Comparison of ENCODE assay signal across 8 cellular contexts in the genomic region with DNA sequence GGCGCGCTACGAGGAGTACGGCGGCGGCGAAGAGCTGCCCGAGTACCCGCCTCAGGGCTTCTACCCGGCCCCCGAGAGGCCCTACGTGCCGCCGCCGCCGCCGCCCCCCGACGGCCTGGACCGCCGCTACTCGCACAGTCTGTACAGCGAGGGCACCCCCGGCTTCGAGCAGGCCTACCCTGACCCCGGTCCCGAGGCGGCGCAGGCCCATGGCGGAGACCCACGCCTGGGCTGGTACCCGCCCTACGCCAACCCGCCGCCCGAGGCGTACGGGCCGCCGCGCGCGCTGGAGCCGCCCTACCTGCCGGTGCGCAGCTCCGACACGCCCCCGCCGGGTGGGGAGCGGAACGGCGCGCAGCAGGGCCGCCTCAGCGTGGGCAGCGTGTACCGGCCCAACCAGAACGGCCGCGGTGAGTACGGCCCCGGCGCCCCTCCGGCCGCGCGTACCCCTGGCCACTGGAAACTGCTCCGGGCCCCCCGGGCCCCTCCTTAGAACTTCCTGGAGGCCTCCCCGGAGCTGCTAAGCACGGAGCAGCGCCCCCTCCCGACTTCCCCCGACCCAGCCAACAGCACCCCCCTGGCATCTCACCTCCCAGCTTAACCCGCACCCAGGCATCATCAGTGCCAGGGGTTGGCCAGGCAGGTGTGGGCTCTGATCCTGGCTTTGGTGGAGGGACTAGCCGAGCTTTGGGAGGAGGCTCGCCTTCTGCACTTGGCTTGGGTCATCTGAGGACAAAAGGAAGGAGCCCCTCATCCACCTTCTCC. TPM values are rescaled to one million over a fixed set of nuclear protein-coding genes. Genes with fewer than 3 reads are reported as not detected.
A peak's percentile ranks its signal among the peaks of the same experiment; 100 is the strongest.
DNase-seq lines count a peak whose midpoint lies in the region; ATAC-seq, FAIRE-seq and TF ChIP-seq lines count a peak whose summit lies in the region.

No MANE protein-coding gene starts in this region.

- no peaks in the 10 kb centered on the region for H3K9me3 Mint-ChIP-seq in CD8-positive, alpha-beta T cell

- H3K4me3 Mint-ChIP-seq in CD8-positive, alpha-beta T cell = peak overlapping the region; percentile 79

- TF ChIP-seq CTCF in CD8-positive, alpha-beta T cell (IDR thresholded peaks at IDR 0.05) = peak; percentile 83
- TF ChIP-seq CTCF in astrocyte of the cerebellum (IDR thresholded peaks at IDR 0.05; ENCODE audit: low read depth, low read length, missing control alignments) = peak; percentile 50

- POLR2A ChIA-PET in CD8-positive, alpha-beta T cell (lab: Charles Lee) = interaction anchor here (0.5 to 1.6 kb wide), 7 partner anchors 8 to 298 kb away, joined by 3 to 6 read pairs (median 3); partner anchors contain the start of gene PML

- H3K27ac ChIP-seq in CD8-positive, alpha-beta T cell (ENCODE audit: low read depth, low read length) = peak overlapping the region; percentile 41

- intact Hi-C loops in CD8-positive, alpha-beta T cell (cut with DNase I, micrococcal nuclease) = loop anchor here (1.0 to 10.0 kb wide), 8 partner anchors 37 to 1525 kb away; partner anchors contain the start of genes STOML1 (in 2 of the 2), NPTN (in 1 of the 2), SIN3A (in 1 of the 2) and TBC1D21 (in 1 of the 2)

- CTCF ChIA-PET in CD8-positive, alpha-beta T cell (lab: Charles Lee) = interaction anchor here (0.7 to 3.7 kb wide), 28 partner anchors 8 to 66 kb away, joined by 3 to 30 read pairs (median 4); partner anchors contain the start of genes PML and TBC1D21

- H3K4me1 Mint-ChIP-seq in CD8-positive, alpha-beta T cell (ENCODE audit: low read depth) = peaks cover 38% of the 10 kb centered on the region

- in situ Hi-C loops in astrocyte of the cerebellum (cut with HindIII; ENCODE audit: low sequenced_read_pairs) = no loop called here

- peaks cover 27% of the 10 kb centered on the region for H3K4me1 ChIP-seq in CD8-positive, alpha-beta T cell (ENCODE audit: insufficient read depth, low read length)

- no peaks in the 10 kb centered on the region for H3K9me3 ChIP-seq in CD8-positive, alpha-beta T cell (ENCODE audit: low read length)
- peaks cover 2% of the 10 kb centered on the region for H3K9me3 ChIP-seq in iPS-18c (ENCODE audit: control insufficient read depth, insufficient read depth, low read length)

- H3K27me3 Mint-ChIP-seq in CD8-positive, alpha-beta T cell (ENCODE audit: low read depth) = no peaks in the 10 kb centered on the region

- H3K4me3 ChIP-seq in CD8-positive, alpha-beta T cell (ENCODE audit: low read depth, low read length) = peak overlapping the region; percentile 79
- H3K4me3 ChIP-seq in astrocyte of the cerebellum (ENCODE audit: low read depth, low read length) (peak overlapping the region; percentile 80), iPS-18c (ENCODE audit: insufficient read depth, low read depth, low read length) (peak overlapping the region; percentile 69)

- ATAC-seq in CD8-positive, alpha-beta T cell = peak; percentile 88
- ATAC-seq in HG03460 (IDR thresholded peaks at IDR 0.05; ENCODE audit: unreplicated experiment) (no peak), HG02642 (IDR thresholded peaks at IDR 0.05; ENCODE audit: poor library complexity, unreplicated experiment) (no peak)

- H3K27ac Mint-ChIP-seq in CD8-positive, alpha-beta T cell = peak overlapping the region; percentile 20

- DNase-seq in CD8-positive, alpha-beta T cell = peak; percentile 56 to 87 (median 77)
- DNase-seq in HTR-8/SVneo (ENCODE audit: insufficient read length, low spot score) (peak; percentile 75), T-helper 22 cell (ENCODE audit: low read depth) (peak; percentile 61), astrocyte of the cerebellum (ENCODE audit: low read depth) (no peak)
- peak; percentile 79 for DNase-seq in stimulated activated CD4-positive, alpha-beta T cell treated with anti-CD3 and anti-CD28 coated beads, Interleukin-12 subunit alpha, Interleukin-12 subunit beta, amount 100 ng/mL, for 4 hours

- FAIRE-seq in HTR-8/SVneo (lab: Jason Lieb, UNC) = peak; percentile 94

- no peaks in the 10 kb centered on the region for H3K27me3 ChIP-seq in CD8-positive, alpha-beta T cell (ENCODE audit: insufficient read depth, low read length)

- no peaks in the 10 kb centered on the region for H3K36me3 Mint-ChIP-seq in CD8-positive, alpha-beta T cell

- H3K36me3 ChIP-seq in CD8-positive, alpha-beta T cell (ENCODE audit: insufficient read depth, low read length) = no peaks in the 10 kb centered on the region

RNA-seq across cellular contexts. Expression of gene LOXL1, which starts 1.4 kb away (rescaled TPM):
- 1 to 10 TPM; 1.1 to 2.2 TPM for total RNA-seq in CD8-positive, alpha-beta T cell

RNA-seq across cellular contexts. Expression of gene TBC1D21, which starts 54.3 kb away (rescaled TPM):
- total RNA-seq in CD8-positive, alpha-beta T cell = not detected
